In the genomic region with DNA sequence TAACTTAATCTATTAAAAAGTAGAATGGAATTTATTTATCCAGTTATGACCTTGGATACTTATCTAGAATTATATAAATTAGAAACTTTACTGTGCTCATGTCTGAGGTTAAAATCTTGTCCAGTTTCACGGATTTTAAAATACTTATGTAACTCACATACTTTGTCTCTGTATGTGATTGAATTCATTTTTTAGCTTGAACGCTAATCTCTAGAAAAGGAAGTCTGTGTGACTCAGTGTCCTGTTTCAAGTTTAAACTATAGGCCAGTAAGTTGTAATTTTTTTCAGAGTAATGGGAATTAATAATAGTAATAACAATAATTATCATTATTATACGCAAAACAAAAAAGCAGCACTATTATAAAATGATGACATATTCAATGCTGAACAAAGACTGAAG, we compare ENCODE assay signal across 19 cellular contexts.
"Had no signal": no experiment of that assay in that cellular context is flagged by ENCODE, and none has a peak within 500 bp of the region (broad histone marks: within the 10 kb centered on the region; RNA-seq: fewer than 3 reads in every experiment).

No MANE protein-coding gene starts in this region.

- ATAC-seq: activated CD4-positive, CD25-positive, alpha-beta regulatory T cell treated with anti-CD3 and anti-CD28 coated beads, Interleukin-2, amount 50 U/mL, for 24 hours; activated CD8-positive, alpha-beta T cell treated with anti-CD3 and anti-CD28 coated beads for 36 hours; activated T-cell treated with anti-CD3 and anti-CD28 coated beads, Interleukin-2, amount 50 U/mL, for 72 hours had no signal

- H3K27me3 ChIP-seq: MG63, Peyer's patch had no signal

- H3K4me3 ChIP-seq: MG63, Peyer's patch had no signal

- H3K9me3 ChIP-seq: MG63, Peyer's patch had no signal

- DNase-seq: activated CD4-positive, alpha-beta T cell treated with anti-CD3 and anti-CD28 coated beads for 4 hours; activated CD8-positive, alpha-beta memory T cell treated with anti-CD3 and anti-CD28 coated beads, Interleukin-2, amount 50 U/mL, for 4 hours; activated CD8-positive, alpha-beta T cell treated with anti-CD3 and anti-CD28 coated beads for 36 hours; activated gamma-delta T cell treated with Interleukin-2 at 50 U/mL for 16 hours; activated naive CD4-positive, alpha-beta T cell treated with anti-CD3 and anti-CD28 coated beads, Interleukin-2, amount 10 ng/mL, durations not matched to agents 7 days and 5 days; activated naive CD8-positive, alpha-beta T cell treated with anti-CD3 and anti-CD28 coated beads for 36 hours; activated T-cell treated with anti-CD3 and anti-CD28 coated beads, Interleukin-2, amount 50 U/mL, for 72 hours; MG63; NCI-H1105; NCI-H1436; NCI-H1694 treated with DMSO at 0.1 percent for 48 hours; NCI-H2029 treated with DMSO at 0.1 percent for 48 hours; NCI-H510A treated with DMSO at 0.1 percent for 48 hours; NCI-H69; NK-92 treated with Interleukin-12 subunit alpha and Interleukin-12 subunit beta, amount 100 ng/mL, for 24 hours; OCI-M1; Peyer's patch; SHP77 treated with DMSO at 0.1 percent for 48 hours had no signal

- H3K27ac ChIP-seq: Peyer's patch had no signal

- H3K36me3 ChIP-seq: MG63, Peyer's patch had no signal

- H3K4me1 ChIP-seq: Peyer's patch had no signal
